8 cellular contexts compared by ENCODE assay signal in genomic region chr16:46743232-46743719, GRCh38. TPM values are rescaled to one million over a fixed set of nuclear protein-coding genes. Genes with fewer than 3 reads are reported as not detected.
DNase-seq lines count a peak whose midpoint lies in the region; ATAC-seq and TF ChIP-seq lines count a peak whose summit lies in the region.

No MANE protein-coding gene starts in this region.

- no peak for DNase-seq in natural killer cell treated with Interleukin-12 subunit alpha and Interleukin-12 subunit beta and Interleukin-15 and Interleukin-18, amount 100 ng/mL, for 72 hours (ENCODE audit: low spot score)
- DNase-seq in natural killer cell (no peak), NB4 (ENCODE audit: low read depth) (peak; percentile 73), endodermal cell (peak; percentile 75), neural progenitor cell (ENCODE audit: low spot score) (no peak), BE2C (no peak), NCI-H1105 (lab: John Stamatoyannopoulos, UW) (no peak)

- H3K9ac ChIP-seq in endodermal cell (ENCODE audit: extremely low read depth, low read length, poor library complexity, severe bottlenecking) (no peak overlapping the region), neural progenitor cell (no peak overlapping the region)

- no peak for TF ChIP-seq POLR2A in NB4 (IDR thresholded peaks at IDR 0.05; ENCODE audit: extremely low read depth, insufficient read length)

- peak overlapping the region; percentile 14 for H3K4me3 Mint-ChIP-seq in natural killer cell treated with Interleukin-12 subunit alpha and Interleukin-12 subunit beta and Interleukin-15 and Interleukin-18, amount 100 ng/mL, for 72 hours
- H3K4me3 Mint-ChIP-seq in natural killer cell (no peak overlapping the region), endodermal cell (no peak overlapping the region), neural progenitor cell (no peak overlapping the region)

- H4K20me1 ChIP-seq in neural progenitor cell (ENCODE audit: low read depth) = no peaks in the 10 kb centered on the region

- no peak overlapping the region for H3K4me3 ChIP-seq in NB4 (ENCODE audit: low read depth, low read length)
- no peak overlapping the region for H3K4me3 ChIP-seq in endodermal cell (ENCODE audit: low read length)
- H3K4me3 ChIP-seq in neural progenitor cell = no peak overlapping the region
- H3K4me3 ChIP-seq in BE2C (ENCODE audit: low read depth, low read length) = no peak overlapping the region; the same call in 1 of the 2 replicates

- H3K27ac Mint-ChIP-seq in natural killer cell treated with Interleukin-12 subunit alpha and Interleukin-12 subunit beta and Interleukin-15 and Interleukin-18, amount 100 ng/mL, for 72 hours = no peak overlapping the region
- no peak overlapping the region for H3K27ac Mint-ChIP-seq in natural killer cell
- no peak overlapping the region for H3K27ac Mint-ChIP-seq in endodermal cell
- H3K27ac Mint-ChIP-seq in neural progenitor cell = peak overlapping the region; percentile 94

- no peaks in the 10 kb centered on the region for H3K9me3 Mint-ChIP-seq in natural killer cell treated with Interleukin-12 subunit alpha and Interleukin-12 subunit beta and Interleukin-15 and Interleukin-18, amount 100 ng/mL, for 72 hours
- no peaks in the 10 kb centered on the region for H3K9me3 Mint-ChIP-seq in natural killer cell
- no peaks in the 10 kb centered on the region for H3K9me3 Mint-ChIP-seq in endodermal cell
- no peaks in the 10 kb centered on the region for H3K9me3 Mint-ChIP-seq in neural progenitor cell

- peaks cover 0 to 4% of the 10 kb centered on the region in 2 donors for H3K4me1 Mint-ChIP-seq in natural killer cell treated with Interleukin-12 subunit alpha and Interleukin-12 subunit beta and Interleukin-15 and Interleukin-18, amount 100 ng/mL, for 72 hours (ENCODE audit: low read depth in 2 of 2)
- H3K4me1 Mint-ChIP-seq in natural killer cell (peaks cover 0 to 7% of the 10 kb centered on the region in 2 donors), endodermal cell (peaks cover 53% of the 10 kb centered on the region), neural progenitor cell (peaks cover 20% of the 10 kb centered on the region)

- TF ChIP-seq CTCF in natural killer cell (IDR thresholded peaks at IDR 0.05) (no peak), NB4 (IDR thresholded peaks at IDR 0.05; ENCODE audit: low read depth, low read length) (no peak), endodermal cell (conservative IDR thresholded peaks at IDR 0.05) (no peak), neural progenitor cell (IDR thresholded peaks at IDR 0.05) (no peak), BE2C (IDR thresholded peaks at IDR 0.05; ENCODE audit: low read depth, low read length) (no peak)

- H3K27ac ChIP-seq in endodermal cell (ENCODE audit: low read depth, low read length) = peak overlapping the region; percentile 12
- no peak overlapping the region for H3K27ac ChIP-seq in neural progenitor cell

- H3K36me3 ChIP-seq in endodermal cell (ENCODE audit: control insufficient read depth, insufficient read depth, low read length) (no peaks in the 10 kb centered on the region), neural progenitor cell (no peaks in the 10 kb centered on the region), BE2C (no peaks in the 10 kb centered on the region)

- peak overlapping the region; percentile 83 for H2AFZ ChIP-seq in neural progenitor cell (replicated peaks)

- H3F3A ChIP-seq in neural progenitor cell (ENCODE audit: low read depth) = no peaks in the 10 kb centered on the region

- 67 to 81% methylated on average over 8 to 10 of the region's 10 CpGs for WGBS in endodermal cell (ENCODE audit: insufficient coverage in 1 of 2, insufficient read length in 1 of 2), 2 experiments

- no peaks in the 10 kb centered on the region for H3K27me3 Mint-ChIP-seq in natural killer cell treated with Interleukin-12 subunit alpha and Interleukin-12 subunit beta and Interleukin-15 and Interleukin-18, amount 100 ng/mL, for 72 hours
- H3K27me3 Mint-ChIP-seq in natural killer cell (ENCODE audit: low read depth in 2 of 2) (no peaks in the 10 kb centered on the region), endodermal cell (ENCODE audit: insufficient read depth) (no peaks in the 10 kb centered on the region), neural progenitor cell (ENCODE audit: insufficient read depth, low read depth) (no peaks in the 10 kb centered on the region)

- intact Hi-C loops in natural killer cell (cut with micrococcal nuclease) = no loop called here

- H3K4me2 ChIP-seq in neural progenitor cell = no peak overlapping the region

- H3K9me3 ChIP-seq in endodermal cell (ENCODE audit: control insufficient read depth, low read length) (no peaks in the 10 kb centered on the region), neural progenitor cell (ENCODE audit: low read depth) (no peaks in the 10 kb centered on the region), BE2C (no peaks in the 10 kb centered on the region)

- H3K79me2 ChIP-seq in neural progenitor cell (ENCODE audit: low read depth) = no peaks in the 10 kb centered on the region

- H3K4me1 ChIP-seq in endodermal cell (ENCODE audit: control insufficient read depth, insufficient read depth, low read length) = peaks cover 33% of the 10 kb centered on the region
- peaks cover 6% of the 10 kb centered on the region for H3K4me1 ChIP-seq in neural progenitor cell
- H3K4me1 ChIP-seq in BE2C = peaks cover 7% of the 10 kb centered on the region; the same call in 1 of the 2 replicates

- H3K36me3 Mint-ChIP-seq in natural killer cell treated with Interleukin-12 subunit alpha and Interleukin-12 subunit beta and Interleukin-15 and Interleukin-18, amount 100 ng/mL, for 72 hours = no peaks in the 10 kb centered on the region
- H3K36me3 Mint-ChIP-seq in natural killer cell = no peaks in the 10 kb centered on the region
- no peaks in the 10 kb centered on the region for H3K36me3 Mint-ChIP-seq in endodermal cell (ENCODE audit: low read depth)
- no peaks in the 10 kb centered on the region for H3K36me3 Mint-ChIP-seq in neural progenitor cell

- ATAC-seq in natural killer cell treated with Interleukin-12 subunit alpha and Interleukin-12 subunit beta and Interleukin-15 and Interleukin-18, amount 100 ng/mL, for 72 hours = peak in 1 of 2 donors; percentile 27
- ATAC-seq in natural killer cell = no peak
- ATAC-seq in GM19452 (IDR thresholded peaks at IDR 0.05; ENCODE audit: unreplicated experiment) = no peak

- no peaks in the 10 kb centered on the region for H3K27me3 ChIP-seq in endodermal cell (ENCODE audit: control insufficient read depth, insufficient read depth, low read length, poor library complexity, severe bottlenecking)
- H3K27me3 ChIP-seq in neural progenitor cell = no peaks in the 10 kb centered on the region
- no peaks in the 10 kb centered on the region for H3K27me3 ChIP-seq in BE2C

RNA-seq across cellular contexts. Expression of gene MYLK3, which starts 4.9 kb away (rescaled TPM):
- total RNA-seq in natural killer cell treated with Interleukin-12 subunit alpha and Interleukin-12 subunit beta and Interleukin-15 and Interleukin-18, amount 100 ng/mL, for 72 hours = under 1 TPM; 0.29 to 0.59 TPM
- total RNA-seq in natural killer cell = under 1 TPM in 2 of 3 donors, not detected in 1; 0.42 to 0.73 TPM
- 1 to 10 TPM; 2.3 to 4.0 TPM for total RNA-seq in endodermal cell
- 1.1 TPM for polyA plus RNA-seq in endodermal cell (2013, experiment 1 of 2)
- 0.95 TPM for polyA plus RNA-seq in endodermal cell (2013, experiment 2 of 2)
- 0.28 and 1.6 TPM in 2 replicates for total RNA-seq in neural progenitor cell (ENCODE audit: low replicate concordance)
- polyA plus RNA-seq in BE2C (2012; ENCODE audit: insufficient read depth, insufficient read length, low read depth) = 1.2 TPM

RNA-seq across cellular contexts. Expression of gene ORC6, which starts 53.8 kb away (rescaled TPM):
- total RNA-seq in natural killer cell treated with Interleukin-12 subunit alpha and Interleukin-12 subunit beta and Interleukin-15 and Interleukin-18, amount 100 ng/mL, for 72 hours = 10 to 100 TPM; 26.1 to 73.1 TPM
- total RNA-seq in natural killer cell = 10 to 100 TPM in 1 of 3 donors, 1 to 10 TPM in 2; 2.9 to 11.4 (median 5.9) TPM
- total RNA-seq in endodermal cell = 100 to 1,000 TPM in 1 of 2 donors, 10 to 100 TPM in 1; 94.9 to 128 TPM
- 70.7 TPM for polyA plus RNA-seq in endodermal cell (2013, experiment 1 of 2)
- polyA plus RNA-seq in endodermal cell (2013, experiment 2 of 2) = 64.0 TPM
- 95.3 and 122 TPM in 2 replicates for total RNA-seq in neural progenitor cell (ENCODE audit: low replicate concordance)
- 8.8 TPM for polyA plus RNA-seq in BE2C (2012; ENCODE audit: insufficient read depth, insufficient read length, low read depth)

RNA-seq across cellular contexts. Expression of gene VPS35, which starts 54.3 kb away (rescaled TPM):
- total RNA-seq in natural killer cell treated with Interleukin-12 subunit alpha and Interleukin-12 subunit beta and Interleukin-15 and Interleukin-18, amount 100 ng/mL, for 72 hours = 10 to 100 TPM; 61.6 to 84.9 TPM
- total RNA-seq in natural killer cell (10 to 100 TPM; 32.8 to 44.1 (median 43.7) TPM), endodermal cell (100 to 1,000 TPM in 1 of 2 donors, 10 to 100 TPM in 1; 95.7 to 119 TPM), neural progenitor cell (ENCODE audit: low replicate concordance) (89.7 and 115 TPM in 2 replicates)
- 62.9 TPM for polyA plus RNA-seq in endodermal cell (2013, experiment 1 of 2)
- polyA plus RNA-seq in endodermal cell (2013, experiment 2 of 2) = 62.4 TPM
- polyA plus RNA-seq in BE2C (2012; ENCODE audit: insufficient read depth, insufficient read length, low read depth) = 39.3 TPM

Comparison
In these comparisons a context has a peak if more than half of its experiments do, and no peak if none do; other contexts are left out.
1. DNase-seq: peak in NB4 (single experiment) and endodermal cell (single experiment); none in natural killer cell treated with Interleukin-12 subunit alpha and Interleukin-12 subunit beta and Interleukin-15 and Interleukin-18, amount 100 ng/mL, for 72 hours (single experiment), natural killer cell (single experiment), neural progenitor cell (single experiment), BE2C (single experiment) and NCI-H1105 (single experiment).